Comparison of ENCODE assay signal across 2 cellular contexts in the genomic region with DNA sequence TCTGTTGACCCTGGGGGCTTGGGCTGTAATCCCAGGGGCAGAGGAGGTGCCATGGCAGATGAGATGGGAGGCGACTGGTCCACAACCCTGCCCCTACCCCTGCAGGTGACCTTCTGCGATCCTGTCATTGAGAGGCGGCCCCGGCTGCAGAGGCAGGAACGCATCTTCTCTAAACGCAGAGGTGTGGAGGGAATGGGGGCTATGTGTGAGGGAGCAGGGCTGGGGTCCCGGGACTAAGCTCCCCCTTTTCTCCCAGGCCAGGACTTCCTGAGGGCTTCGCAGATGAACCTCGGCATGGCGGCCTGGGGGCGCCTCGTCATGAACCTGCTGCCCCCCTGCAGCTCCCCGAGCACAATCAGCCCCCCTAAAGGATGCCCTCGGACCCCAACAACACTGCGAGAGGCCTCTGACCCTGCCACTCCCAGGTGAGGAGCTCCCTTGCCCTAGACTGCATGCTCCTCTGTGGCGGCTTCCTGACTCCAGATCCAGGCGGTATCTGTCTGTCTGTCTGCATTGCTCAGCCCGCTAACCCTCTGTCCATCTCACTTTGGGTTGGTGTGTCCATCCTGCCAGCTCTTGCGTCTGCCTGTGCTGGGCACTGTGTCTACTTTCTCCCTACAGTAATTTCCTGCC.
TF ChIP-seq lines count a peak whose summit lies in the region.

No MANE protein-coding gene starts in this region.

TF ChIP-seq in A549, 52 proteins besides CTCF, POLR2A, EP300 and RAD21:
- TF ChIP-seq RARB (CRISPR knock-in tag; IDR thresholded peaks at IDR 0.05), result no peak
- no peak for TF ChIP-seq TP53 (CRISPR knock-in tag; IDR thresholded peaks at IDR 0.05)

TF ChIP-seq in endothelial cell of umbilical vein, 7 proteins besides CTCF, POLR2A, EP300 and RAD21:
- TF ChIP-seq JUN (IDR thresholded peaks at IDR 0.05; ENCODE audit: borderline replicate concordance, insufficient read depth, insufficient read length, low read depth) (no peak), FOS (IDR thresholded peaks at IDR 0.05; ENCODE audit: borderline replicate concordance, insufficient read depth, low read length) (no peak), EZH2 (IDR thresholded peaks at IDR 0.05; ENCODE audit: borderline replicate concordance, low read depth, low read length, severe bottlenecking) (no peak), GATA2 (IDR thresholded peaks at IDR 0.05; ENCODE audit: insufficient read depth, insufficient read length, low read depth, low read length) (no peak)
- TF ChIP-seq, protein P1, sequence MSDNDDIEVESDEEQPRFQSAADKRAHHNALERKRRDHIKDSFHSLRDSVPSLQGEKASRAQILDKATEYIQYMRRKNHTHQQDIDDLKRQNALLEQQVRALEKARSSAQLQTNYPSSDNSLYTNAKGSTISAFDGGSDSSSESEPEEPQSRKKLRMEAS (IDR thresholded peaks at IDR 0.05; ENCODE audit: insufficient read depth, insufficient read length), result no peak
TF ChIP-seq in endothelial cell of umbilical vein: peak in this region for 0.
